ENCODE assay signal across 23 cellular contexts in genomic region chr9:76916231-76916630, GRCh38.
"Had no signal": no experiment of that assay in that cellular context is flagged by ENCODE, and none has a peak within 500 bp of the region (broad histone marks: within the 10 kb centered on the region; RNA-seq: fewer than 3 reads in every experiment).

No MANE protein-coding gene starts in this region.

- H3K9me3 ChIP-seq: esophagus squamous epithelium, gastroesophageal sphincter, pancreas, psoas muscle, right atrium auricular region, spleen, thoracic aorta, upper lobe of right lung had no signal

- H3K4me3 Mint-ChIP-seq: activated CD4-positive, alpha-beta memory T cell treated with anti-CD3 and anti-CD28 coated beads for 36 hours; activated naive CD4-positive, alpha-beta T cell treated with anti-CD3 and anti-CD28 coated beads, Interleukin-2, amount 10 ng/mL, durations not matched to agents 7 days and 5 days; memory B cell; nephron had no signal

- FAIRE-seq: islet of Langerhans, pancreas had no signal

- H3K4me3 ChIP-seq: coronary artery, esophagus squamous epithelium, gastroesophageal sphincter, pancreas, psoas muscle, right atrium auricular region, spleen, thoracic aorta, upper lobe of right lung had no signal

- H3K36me3 Mint-ChIP-seq: activated CD4-positive, alpha-beta memory T cell treated with anti-CD3 and anti-CD28 coated beads for 36 hours; activated naive CD4-positive, alpha-beta T cell treated with anti-CD3 and anti-CD28 coated beads, Interleukin-2, amount 10 ng/mL, durations not matched to agents 7 days and 5 days; memory B cell had no signal

- H3K9me3 Mint-ChIP-seq: activated CD4-positive, alpha-beta memory T cell treated with anti-CD3 and anti-CD28 coated beads for 36 hours; activated naive CD4-positive, alpha-beta T cell treated with anti-CD3 and anti-CD28 coated beads, Interleukin-2, amount 10 ng/mL, durations not matched to agents 7 days and 5 days; memory B cell; nephron had no signal

- H3K4me1 ChIP-seq: esophagus squamous epithelium, gastroesophageal sphincter, pancreas, psoas muscle, right atrium auricular region, spleen, upper lobe of right lung had no signal

- H3K27ac Mint-ChIP-seq: activated CD4-positive, alpha-beta memory T cell treated with anti-CD3 and anti-CD28 coated beads for 36 hours; activated naive CD4-positive, alpha-beta T cell treated with anti-CD3 and anti-CD28 coated beads, Interleukin-2, amount 10 ng/mL, durations not matched to agents 7 days and 5 days; memory B cell; nephron had no signal

- H3K36me3 ChIP-seq: esophagus squamous epithelium, gastroesophageal sphincter, pancreas, right atrium auricular region, spleen, thoracic aorta, upper lobe of right lung had no signal

- ATAC-seq: gastroesophageal sphincter, left cardiac atrium, pancreas, psoas muscle, upper lobe of right lung had no signal

- DNase-seq: activated CD4-positive, alpha-beta memory T cell treated with anti-CD3 and anti-CD28 coated beads for 36 hours; activated CD4-positive, alpha-beta T cell treated with anti-CD3 and anti-CD28 coated beads for 4 hours; activated CD4-positive, CD25-positive, alpha-beta regulatory T cell; activated effector memory CD4-positive, alpha-beta T cell treated with anti-CD3 and anti-CD28 coated beads, Interleukin-2, amount 50 U/mL, for 16 hours; activated naive CD4-positive, alpha-beta T cell treated with anti-CD3 and anti-CD28 coated beads, Interleukin-2, amount 10 ng/mL, durations not matched to agents 7 days and 5 days; amygdala; cerebellar nuclear complex; esophagus squamous epithelium; head of caudate nucleus; left cardiac atrium; pancreas; psoas muscle; spleen; stimulated activated CD4-positive, alpha-beta T cell treated with anti-CD3 and anti-CD28 coated beads, Interleukin-4, amount 100 ng/mL, for 1 hour; stimulated activated naive CD4-positive, alpha-beta T cell; upper lobe of right lung had no signal

- H3K27ac ChIP-seq: coronary artery, esophagus squamous epithelium, gastroesophageal sphincter, pancreas, psoas muscle, right atrium auricular region, spleen, upper lobe of right lung had no signal

- H3K27me3 ChIP-seq: gastroesophageal sphincter, pancreas, right atrium auricular region, upper lobe of right lung had no signal

- H3K4me1 Mint-ChIP-seq: activated naive CD4-positive, alpha-beta T cell treated with anti-CD3 and anti-CD28 coated beads, Interleukin-2, amount 10 ng/mL, durations not matched to agents 7 days and 5 days; memory B cell; nephron had no signal
